In the genomic region with DNA sequence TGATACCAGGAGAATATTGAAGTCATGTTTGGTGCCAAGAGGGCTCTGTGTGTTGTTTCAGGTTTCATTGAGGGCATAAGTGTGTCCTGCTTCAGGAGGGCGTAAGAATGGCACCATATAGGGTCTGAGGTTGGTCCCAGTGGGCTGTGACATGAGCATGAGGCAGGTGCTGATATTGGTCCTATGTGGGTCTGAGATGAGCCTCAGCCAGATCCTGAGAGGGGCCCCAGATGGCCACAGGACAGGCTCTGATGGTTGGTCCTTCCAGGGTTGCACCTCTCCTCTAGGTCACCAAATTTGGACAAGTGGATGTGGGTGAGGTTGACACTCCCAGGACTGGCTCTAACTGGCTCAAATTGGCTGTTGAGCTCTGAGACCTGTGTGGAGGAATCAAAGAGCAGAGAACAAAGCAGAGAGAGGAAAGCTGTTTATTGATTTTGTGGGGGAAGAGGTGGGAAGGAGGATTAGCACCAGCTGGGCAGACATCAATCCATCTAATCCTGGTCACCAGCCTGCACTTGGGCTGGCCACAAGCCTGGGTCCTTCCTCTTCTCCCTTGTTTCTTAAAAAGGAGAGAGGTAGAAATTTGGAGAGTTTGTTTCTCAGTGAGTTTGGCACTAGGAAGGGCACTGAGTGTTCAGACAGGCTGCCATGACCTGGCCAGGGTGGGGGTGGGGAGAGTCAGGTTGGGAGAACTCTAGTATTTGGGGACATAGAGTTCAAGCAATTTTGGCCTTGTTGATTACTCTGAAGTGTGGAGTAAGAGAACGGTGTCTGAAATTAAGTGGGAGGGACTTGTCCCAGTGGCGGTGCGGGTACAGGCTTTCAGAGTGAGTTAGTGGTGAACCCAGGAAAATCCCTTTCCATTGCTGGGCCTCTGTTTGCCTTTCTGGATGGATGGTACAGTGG, we compare ENCODE assay signal across 1 cellular context.
TF ChIP-seq lines count a peak whose summit lies in the region.

No MANE protein-coding gene starts in this region.

TF ChIP-seq in A549, 52 proteins besides CTCF, POLR2A, EP300 and RAD21 (continued from another document):
- TF ChIP-seq, protein P1, sequence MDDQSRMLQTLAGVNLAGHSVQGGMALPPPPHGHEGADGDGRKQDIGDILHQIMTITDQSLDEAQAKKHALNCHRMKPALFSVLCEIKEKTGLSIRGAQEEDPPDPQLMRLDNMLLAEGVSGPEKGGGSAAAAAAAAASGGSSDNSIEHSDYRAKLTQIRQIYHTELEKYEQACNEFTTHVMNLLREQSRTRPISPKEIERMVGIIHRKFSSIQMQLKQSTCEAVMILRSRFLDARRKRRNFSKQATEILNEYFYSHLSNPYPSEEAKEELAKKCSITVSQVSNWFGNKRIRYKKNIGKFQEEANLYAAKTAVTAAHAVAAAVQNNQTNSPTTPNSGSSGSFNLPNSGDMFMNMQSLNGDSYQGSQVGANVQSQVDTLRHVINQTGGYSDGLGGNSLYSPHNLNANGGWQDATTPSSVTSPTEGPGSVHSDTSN (IDR thresholded peaks at IDR 0.05): no peak
- no peak for TF ChIP-seq EHF (CRISPR knock-in tag; IDR thresholded peaks at IDR 0.05)
